9 cellular contexts compared by ENCODE assay signal in the genomic region with DNA sequence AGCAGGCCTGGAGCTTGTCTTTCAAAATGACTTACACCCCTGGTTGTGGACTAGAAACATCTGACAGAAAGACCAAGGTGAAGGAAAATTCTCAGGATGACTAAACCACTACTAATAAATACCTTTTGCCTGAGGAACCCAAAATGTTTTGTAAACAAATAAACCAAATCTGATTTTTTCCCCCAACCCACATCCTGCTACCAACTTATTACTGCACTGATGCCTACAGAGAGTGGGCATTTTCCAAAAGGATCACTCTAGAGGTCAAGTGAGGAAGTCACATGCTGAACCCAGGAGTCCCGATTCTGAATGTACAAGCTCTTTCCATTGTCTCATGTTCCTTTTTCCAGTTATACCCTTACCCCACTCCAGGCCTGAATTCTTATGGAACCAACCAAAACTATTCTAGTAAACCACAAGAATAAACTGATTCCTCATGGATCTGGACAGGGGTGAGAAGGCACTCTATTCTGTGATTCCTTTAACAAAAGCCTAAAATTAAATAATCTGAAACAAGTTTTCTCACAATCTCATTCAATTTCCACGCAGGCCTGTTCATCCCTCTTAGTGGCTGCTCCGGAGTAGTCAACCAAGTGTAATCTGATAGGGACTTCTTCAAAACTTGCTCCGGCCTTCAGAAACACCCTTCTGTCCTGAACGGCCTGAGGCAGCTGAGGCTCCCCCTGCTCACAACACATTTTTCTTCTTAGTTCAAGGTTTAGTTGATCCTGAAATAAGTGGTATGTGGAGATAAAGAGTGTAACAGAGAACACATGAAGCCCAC. TPM values are rescaled to one million over a fixed set of nuclear protein-coding genes. Genes with fewer than 3 reads are reported as not detected.
A peak's percentile ranks its signal among the peaks of the same experiment; 100 is the strongest.
DNase-seq lines count a peak whose midpoint lies in the region; ATAC-seq, FAIRE-seq and TF ChIP-seq lines count a peak whose summit lies in the region.
"Had no signal": no experiment of that assay in that cellular context is flagged by ENCODE, and none has a peak within 500 bp of the region (broad histone marks: within the 10 kb centered on the region; RNA-seq: fewer than 3 reads in every experiment).

No MANE protein-coding gene starts in this region.

- no peak for DNase-seq in AG04450 (ENCODE audit: low read depth, low spot score)
- no peak for DNase-seq in GM12878 (ENCODE audit: low read depth, low spot score)
- no peak for DNase-seq in globus pallidus (ENCODE audit: low spot score)
- no peak for DNase-seq in NCI-H345 treated with DMSO at 0.1 percent for 48 hours (lab: John Stamatoyannopoulos, UW; ENCODE audit: unreplicated experiment)
- DNase-seq in NCI-H226, result no peak

- WGBS in HUES64, result 78% methylated on average over 5 of the region's 5 CpGs
- 75% methylated on average over 5 of the region's 5 CpGs for WGBS in GM12878 (ENCODE audit: insufficient coverage, insufficient replicate concordance, low lambda C conversion rate, missing lambda C conversion rate)

- POLR2A ChIA-PET in AG04450 (lab: Yijun Ruan, JAX), result interaction anchor here (0.7 to 4.2 kb wide), 5 partner anchors 10 to 73 kb away, joined by 3 to 45 read pairs (median 7); partner anchors contain the start of gene PSMB4
- POLR2A ChIA-PET in GM12878 (lab: Charles Lee), result interaction anchor here (0.8 to 10.5 kb wide), 8 partner anchors 14 to 319 kb away, joined by 3 to 110 read pairs (median 8); partner anchors contain the start of genes MINDY1, PSMB4, RFX5 and TNFAIP8L2

- H3K36me3 ChIP-seq in HUES64 (ENCODE audit: insufficient read depth, low read length) (peaks cover 27% of the 10 kb centered on the region), GM12878 (ENCODE audit: control insufficient read depth in 2 of 2, insufficient read depth in 2 of 2, low read length in 1 of 2) (peaks cover 0 to 6% of the 10 kb centered on the region in 2 experiments; a peak in 1 of 4 replicates), mucosa of stomach (ENCODE audit: control insufficient read depth, insufficient read depth, low read length) (peaks cover 10% of the 10 kb centered on the region)

- H3K9me3 ChIP-seq in AG04450 (ENCODE audit: control insufficient read depth, insufficient read depth, low read length) (no peaks in the 10 kb centered on the region), HUES64 (ENCODE audit: insufficient read depth, low read depth, low read length) (no peaks in the 10 kb centered on the region), GM12878 (replicated peaks; ENCODE audit: control insufficient read depth, insufficient read depth, low read length) (no peaks in the 10 kb centered on the region), mucosa of stomach (ENCODE audit: control insufficient read depth, low read length) (no peaks in the 10 kb centered on the region)

- ATAC-seq in GM12878 (no peak), GM18517 (IDR thresholded peaks at IDR 0.05; ENCODE audit: unreplicated experiment) (no peak)

- H3K27ac ChIP-seq in AG04450 (ENCODE audit: low read depth, low read length) (peak overlapping the region; percentile 47), HUES64 (ENCODE audit: low read depth, low read length) (no peak overlapping the region), GM12878 (ENCODE audit: control insufficient read depth, insufficient read depth) (peak overlapping the region; percentile 95)

- no peaks in the 10 kb centered on the region for H3K27me3 ChIP-seq in AG04450 (ENCODE audit: control insufficient read depth, insufficient read depth, low read length)
- no peaks in the 10 kb centered on the region for H3K27me3 ChIP-seq in HUES64 (ENCODE audit: insufficient read depth, low read length)
- H3K27me3 ChIP-seq in GM12878 (replicated peaks in 1 of 2; ENCODE audit: control insufficient read depth in 2 of 2, insufficient read depth in 2 of 2, low read length in 1 of 2), result no peaks in the 10 kb centered on the region
- H3K27me3 ChIP-seq in mucosa of stomach (ENCODE audit: control insufficient read depth, insufficient read depth, low read length), result no peaks in the 10 kb centered on the region

- in situ Hi-C loops in GM12878 (cut with MboI), result no loop called here

- TSS peak; percentile 64 for BruUV-seq in GM12878 (replicated peaks; lab: Mats Ljungman, UMichigan)

- TF ChIP-seq EP300 in GM12878 (IDR thresholded peaks at IDR 0.05; ENCODE audit: borderline replicate concordance in 1 of 2, control insufficient read depth in 1 of 2, low read depth in 2 of 2, low read length in 2 of 2), result no peak

- RAD21 ChIA-PET in GM12878 (lab: Charles Lee; ENCODE audit: unreplicated experiment), result interaction anchor here (1.0 to 3.8 kb wide), 10 partner anchors 12 to 136 kb away, joined by 3 to 37 read pairs (median 5); partner anchors contain the start of genes PSMB4, PSMD4, VPS72 and ZNF687

- H3K4me1 ChIP-seq in HUES64 (ENCODE audit: insufficient read depth, low read length) (0 out of 2 replicates have a peak, but pooled peaks cover 4% of the 10 kb centered on the region), GM12878 (ENCODE audit: control insufficient read depth, insufficient read depth, low read length) (peaks cover 9% of the 10 kb centered on the region; the same call in 1 of the 2 replicates), mucosa of stomach (ENCODE audit: control insufficient read depth, insufficient read depth, low read length) (peaks cover 20% of the 10 kb centered on the region)

- H3K4me2 ChIP-seq in GM12878 (ENCODE audit: control insufficient read depth, insufficient read depth), result peak overlapping the region; percentile 77

- H3K9ac ChIP-seq in HUES64 (ENCODE audit: low read depth, low read length), result no peak overlapping the region
- peak overlapping the region; percentile 89 for H3K9ac ChIP-seq in GM12878 (ENCODE audit: control insufficient read depth, insufficient read depth, low read length)
- H3K9ac ChIP-seq in mucosa of stomach (ENCODE audit: low read length), result peak overlapping the region; percentile 92

- H4K20me1 ChIP-seq in GM12878 (ENCODE audit: control insufficient read depth, insufficient read depth), result no peaks in the 10 kb centered on the region

- TF ChIP-seq CTCF in AG04450 (IDR thresholded peaks at IDR 0.05; ENCODE audit: low read depth, low read length), result no peak
- TF ChIP-seq CTCF in GM12878 (IDR thresholded peaks at IDR 0.05 in 2 of 3, conservative IDR thresholded peaks at IDR 0.05 in 1 of 3; ENCODE audit: control insufficient read depth in 2 of 3, extremely low read depth in 1 of 3, insufficient read depth in 1 of 3, low read depth in 3 of 3, low read length in 3 of 3), result no peak

- H3K4me3 ChIP-seq in AG04450 (ENCODE audit: low read depth, low read length) (peak overlapping the region; percentile 84), HUES64 (ENCODE audit: low read length) (peak overlapping the region; percentile 65), GM12878 (peak overlapping the region; percentile 74), mucosa of stomach (ENCODE audit: low read length) (peak overlapping the region; percentile 23)

- CTCF ChIA-PET in AG04450 (lab: Charles Lee), result interaction anchor here (0.6 to 14.1 kb wide), 7 partner anchors 11 to 25 kb away, joined by 3 to 199 read pairs (median 4); no protein-coding TSS in a partner anchor
- CTCF ChIA-PET in GM12878 (lab: Yijun Ruan, JAX), result interaction anchor here (1.0 to 14.4 kb wide), 7 partner anchors 8 to 118 kb away, joined by 3 to 189 read pairs (median 5); partner anchors contain the start of gene PSMB4

- TF ChIP-seq RAD21 in GM12878 (IDR thresholded peaks at IDR 0.05; ENCODE audit: insufficient read depth, low read depth, low read length), result no peak

- H2AFZ ChIP-seq in GM12878 (ENCODE audit: control insufficient read depth, low read depth, low read length), result no peak overlapping the region

- SMC1A ChIA-PET in GM12878 (lab: Charles Lee; ENCODE audit: uncharacterized antibody, unreplicated experiment), result interaction anchor here (0.6 to 6.8 kb wide), 8 partner anchors 10 to 71 kb away, joined by 3 to 75 read pairs (median 4); partner anchors contain the start of genes PSMD4 and ZNF687

- intact Hi-C loops in GM12878 (cut with micrococcal nuclease; ENCODE audit: unreplicated experiment), result loop anchor here (2.0 to 5.0 kb wide), 2 partner anchors 43 to 129 kb away; partner anchors contain the start of genes PIP5K1A and ZNF687

- FAIRE-seq in GM12878 (lab: Jason Lieb, UNC), result no peak

- H3K79me2 ChIP-seq in GM12878 (ENCODE audit: control insufficient read depth, insufficient read depth, low read length), result peaks cover 31% of the 10 kb centered on the region

- TF ChIP-seq POLR2A in GM12878 (IDR thresholded peaks at IDR 0.05; ENCODE audit: low read depth, low read length), result no peak

RNA-seq across cellular contexts. Expression of gene PI4KB, which starts 1.4 kb away (rescaled TPM):
- 75.2 and 83.2 TPM in 2 replicates for polyA plus RNA-seq in AG04450 (2011; rRNA removed)
- polyA minus RNA-seq in AG04450 (2011; rRNA and poly(A)+ RNA removed), result 161 and 181 TPM in 2 replicates
- polyA plus RNA-seq in HUES64 (2013, experiment 1 of 2), result 20.9 TPM
- polyA plus RNA-seq in HUES64 (2013, experiment 2 of 2), result 19.0 TPM
- total RNA-seq in GM12878 (2013; cell fraction: nucleolus; rRNA removed), result 68.9 and 69.2 TPM in 2 replicates
- total RNA-seq in GM12878 (2014; rRNA removed), result 46.3 and 50.0 TPM in 2 replicates
- 27.0 and 27.6 TPM in 2 replicates for total RNA-seq in GM12878 (2014; rRNA removed; fragmentation: Illumina TruSeq; extraction: Trizol)
- 56.8 and 58.5 TPM in 2 replicates for total RNA-seq in GM12878 (2021)
- 29.3 TPM for polyA plus RNA-seq in GM12878 (2011; ENCODE audit: low read depth)
- 58.8 and 88.3 TPM in 2 replicates for polyA plus RNA-seq in GM12878 (2011; rRNA removed)
- polyA plus RNA-seq in GM12878 (2011; cell fraction: cytosol; rRNA removed), result 103 and 113 TPM in 2 replicates
- polyA plus RNA-seq in GM12878 (2011; cell fraction: nucleus; rRNA removed), result 151 and 222 TPM in 2 replicates
- polyA plus RNA-seq in GM12878 (2012), result 37.7 and 45.0 TPM in 2 replicates
- polyA plus RNA-seq in GM12878 (2014; fragmentation: Illumina TruSeq; extraction: Trizol), result 44.1 and 52.2 TPM in 2 replicates
- polyA plus RNA-seq in GM12878 (2014; fragmentation: Nextera tagmentation; extraction: Ambion mirVana), result 1 to 10 TPM; 3.3 to 7.2 TPM
- polyA plus RNA-seq in GM12878 (2014; rRNA removed), result 62.9 and 72.2 TPM in 2 replicates
- polyA plus RNA-seq in GM12878 (2016; fragmentation: Nextera tagmentation; extraction: Ambion mirVana), result 10 to 100 TPM; 51.2 to 53.1 TPM
- polyA minus RNA-seq in GM12878 (2011; rRNA and poly(A)+ RNA removed), result 150 and 166 TPM in 2 replicates
- 32.1 and 33.4 TPM in 2 replicates for polyA minus RNA-seq in GM12878 (2011; cell fraction: cytosol; rRNA and poly(A)+ RNA removed)
- polyA minus RNA-seq in GM12878 (2011; cell fraction: nucleus; rRNA and poly(A)+ RNA removed), result 40.0 and 60.0 TPM in 2 replicates

RNA-seq across cellular contexts. Expression of gene RFX5, which starts 21.2 kb away (rescaled TPM):
- 40.9 and 42.7 TPM in 2 replicates for polyA plus RNA-seq in AG04450 (2011; rRNA removed)
- 62.9 and 103 TPM in 2 replicates for polyA minus RNA-seq in AG04450 (2011; rRNA and poly(A)+ RNA removed)
- 32.0 TPM for polyA plus RNA-seq in HUES64 (2013, experiment 1 of 2)
- 37.3 TPM for polyA plus RNA-seq in HUES64 (2013, experiment 2 of 2)
- 130 and 156 TPM in 2 replicates for total RNA-seq in GM12878 (2013; cell fraction: nucleolus; rRNA removed)
- total RNA-seq in GM12878 (2014; rRNA removed), result 119 and 129 TPM in 2 replicates
- 136 and 138 TPM in 2 replicates for total RNA-seq in GM12878 (2014; rRNA removed; fragmentation: Illumina TruSeq; extraction: Trizol)
- total RNA-seq in GM12878 (2021), result 119 and 138 TPM in 2 replicates
- polyA plus RNA-seq in GM12878 (2011; ENCODE audit: low read depth), result 102 TPM
- 128 and 155 TPM in 2 replicates for polyA plus RNA-seq in GM12878 (2011; rRNA removed)
- polyA plus RNA-seq in GM12878 (2011; cell fraction: cytosol; rRNA removed), result 101 and 106 TPM in 2 replicates
- 201 and 290 TPM in 2 replicates for polyA plus RNA-seq in GM12878 (2011; cell fraction: nucleus; rRNA removed)
- 81.1 and 81.7 TPM in 2 replicates for polyA plus RNA-seq in GM12878 (2012)
- 198 and 209 TPM in 2 replicates for polyA plus RNA-seq in GM12878 (2014; fragmentation: Illumina TruSeq; extraction: Trizol)
- 10 to 100 TPM; 14.1 to 18.4 TPM for polyA plus RNA-seq in GM12878 (2014; fragmentation: Nextera tagmentation; extraction: Ambion mirVana)
- polyA plus RNA-seq in GM12878 (2014; rRNA removed), result 129 and 134 TPM in 2 replicates
- polyA plus RNA-seq in GM12878 (2016; fragmentation: Nextera tagmentation; extraction: Ambion mirVana), result 10 to 100 TPM; 76.1 to 82.3 TPM
- 125 and 136 TPM in 2 replicates for polyA minus RNA-seq in GM12878 (2011; rRNA and poly(A)+ RNA removed)
- 56.4 and 58.2 TPM in 2 replicates for polyA minus RNA-seq in GM12878 (2011; cell fraction: cytosol; rRNA and poly(A)+ RNA removed)
- 58.4 and 69.9 TPM in 2 replicates for polyA minus RNA-seq in GM12878 (2011; cell fraction: nucleus; rRNA and poly(A)+ RNA removed)

RNA-seq across cellular contexts. Expression of gene ZNF687, which starts 43.7 kb away (rescaled TPM):
- 10.5 and 12.0 TPM in 2 replicates for polyA plus RNA-seq in AG04450 (2011; rRNA removed)
- polyA minus RNA-seq in AG04450 (2011; rRNA and poly(A)+ RNA removed), result 28.0 and 37.7 TPM in 2 replicates
- polyA plus RNA-seq in HUES64 (2013, experiment 1 of 2), result 23.3 TPM
- polyA plus RNA-seq in HUES64 (2013, experiment 2 of 2), result 25.7 TPM
- 43.2 and 52.7 TPM in 2 replicates for total RNA-seq in GM12878 (2013; cell fraction: nucleolus; rRNA removed)
- total RNA-seq in GM12878 (2014; rRNA removed), result 18.0 and 18.8 TPM in 2 replicates
- 9.9 and 11.0 TPM in 2 replicates for total RNA-seq in GM12878 (2014; rRNA removed; fragmentation: Illumina TruSeq; extraction: Trizol)
- 30.9 and 34.1 TPM in 2 replicates for total RNA-seq in GM12878 (2021)
- polyA plus RNA-seq in GM12878 (2011; ENCODE audit: low read depth), result 11.2 TPM
- 7.2 and 17.8 TPM in 2 replicates for polyA plus RNA-seq in GM12878 (2011; rRNA removed)
- polyA plus RNA-seq in GM12878 (2011; cell fraction: cytosol; rRNA removed), result 24.8 and 30.1 TPM in 2 replicates
- 62.8 and 68.6 TPM in 2 replicates for polyA plus RNA-seq in GM12878 (2011; cell fraction: nucleus; rRNA removed)
- 17.1 and 25.4 TPM in 2 replicates for polyA plus RNA-seq in GM12878 (2012)
- 3.7 and 8.9 TPM in 2 replicates for polyA plus RNA-seq in GM12878 (2014; fragmentation: Illumina TruSeq; extraction: Trizol)
- polyA plus RNA-seq in GM12878 (2014; fragmentation: Nextera tagmentation; extraction: Ambion mirVana), result under 1 TPM; 0.08 to 0.51 TPM
- 17.3 and 18.9 TPM in 2 replicates for polyA plus RNA-seq in GM12878 (2014; rRNA removed)
- polyA plus RNA-seq in GM12878 (2016; fragmentation: Nextera tagmentation; extraction: Ambion mirVana), result 1 to 10 TPM; 4.9 to 5.5 TPM
- polyA minus RNA-seq in GM12878 (2011; rRNA and poly(A)+ RNA removed), result 34.8 and 58.8 TPM in 2 replicates
- 15.6 and 23.5 TPM in 2 replicates for polyA minus RNA-seq in GM12878 (2011; cell fraction: cytosol; rRNA and poly(A)+ RNA removed)
- 42.0 and 67.8 TPM in 2 replicates for polyA minus RNA-seq in GM12878 (2011; cell fraction: nucleus; rRNA and poly(A)+ RNA removed)

RNA-seq across cellular contexts. Expression of gene SELENBP1, which starts 46.7 kb away (rescaled TPM):
- polyA plus RNA-seq in AG04450 (2011; rRNA removed), result 85.0 and 102 TPM in 2 replicates
- polyA minus RNA-seq in AG04450 (2011; rRNA and poly(A)+ RNA removed), result 65.1 and 96.2 TPM in 2 replicates
- 18.6 TPM for polyA plus RNA-seq in HUES64 (2013, experiment 1 of 2)
- polyA plus RNA-seq in HUES64 (2013, experiment 2 of 2), result 25.8 TPM
- total RNA-seq in GM12878 (2013; cell fraction: nucleolus; rRNA removed), result not detected in 2 replicates
- not detected in 2 replicates for total RNA-seq in GM12878 (2014; rRNA removed)
- total RNA-seq in GM12878 (2014; rRNA removed; fragmentation: Illumina TruSeq; extraction: Trizol), result not detected in 2 replicates
- total RNA-seq in GM12878 (2021), result 0.41 and 0.45 TPM in 2 replicates
- polyA plus RNA-seq in GM12878 (2011; ENCODE audit: low read depth), result not detected
- polyA plus RNA-seq in GM12878 (2011; rRNA removed), result not detected in 2 replicates
- not detected in 2 replicates for polyA plus RNA-seq in GM12878 (2011; cell fraction: cytosol; rRNA removed)
- polyA plus RNA-seq in GM12878 (2011; cell fraction: nucleus; rRNA removed), result 0.13 and 0.20 TPM in 2 replicates
- not detected in 2 replicates for polyA plus RNA-seq in GM12878 (2012)
- not detected in 2 replicates for polyA plus RNA-seq in GM12878 (2014; fragmentation: Illumina TruSeq; extraction: Trizol)
- not detected for polyA plus RNA-seq in GM12878 (2014; fragmentation: Nextera tagmentation; extraction: Ambion mirVana)
- polyA plus RNA-seq in GM12878 (2014; rRNA removed), result not detected in 2 replicates
- not detected for polyA plus RNA-seq in GM12878 (2016; fragmentation: Nextera tagmentation; extraction: Ambion mirVana)
- polyA minus RNA-seq in GM12878 (2011; rRNA and poly(A)+ RNA removed), result not detected in 2 replicates
- polyA minus RNA-seq in GM12878 (2011; cell fraction: cytosol; rRNA and poly(A)+ RNA removed), result 1.7 TPM in 1 of 2 replicates, not detected in the other
- not detected in 2 replicates for polyA minus RNA-seq in GM12878 (2011; cell fraction: nucleus; rRNA and poly(A)+ RNA removed)
- total RNA-seq: activated CD8-positive, alpha-beta memory T cell treated with anti-CD3 and anti-CD28 coated beads for 36 hours had no signal

Comparison
In these comparisons a context has a peak if more than half of its experiments do, and no peak if none do; other contexts are left out.
1. H3K4me3 ChIP-seq: peak in every context shown above with its lines; median percentile 84 in AG04450; 74 in GM12878; 65 in HUES64; 23 in mucosa of stomach.